10 cellular contexts compared by ENCODE assay signal in the genomic region with DNA sequence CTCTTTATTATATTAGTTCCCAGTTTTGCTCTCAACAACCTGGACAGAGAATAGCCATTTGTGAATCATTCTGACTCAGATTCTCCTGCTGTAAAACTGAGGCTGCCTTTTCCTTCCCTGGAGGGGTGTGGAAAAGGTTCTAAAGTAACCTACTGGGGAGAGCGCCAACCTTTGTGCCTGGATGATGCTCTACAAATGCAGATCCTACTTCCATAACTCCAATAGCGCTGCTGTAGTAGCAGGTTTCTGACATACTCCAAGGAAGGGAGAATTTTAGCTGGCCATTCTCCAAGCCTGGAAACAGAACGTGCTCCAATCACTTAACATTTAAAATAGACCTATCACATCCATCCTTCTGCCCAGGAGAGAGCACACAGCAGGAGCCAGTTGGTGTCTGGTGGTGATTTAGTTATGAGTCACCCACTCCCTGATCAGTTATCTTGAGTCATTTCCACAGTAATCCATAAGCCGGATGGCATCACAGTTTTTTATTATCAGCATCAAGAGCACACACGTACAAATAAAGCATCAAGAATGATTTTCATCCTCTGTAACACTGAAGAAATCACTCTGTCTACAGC. TPM values are rescaled to one million over a fixed set of nuclear protein-coding genes. Genes with fewer than 3 reads are reported as not detected.
A peak's percentile ranks its signal among the peaks of the same experiment; 100 is the strongest.
DNase-seq lines count a peak whose midpoint lies in the region; ATAC-seq, FAIRE-seq and TF ChIP-seq lines count a peak whose summit lies in the region.
"Had no signal": no experiment of that assay in that cellular context is flagged by ENCODE, and none has a peak within 500 bp of the region (broad histone marks: within the 10 kb centered on the region; RNA-seq: fewer than 3 reads in every experiment).

No MANE protein-coding gene starts in this region.

- no peak for ATAC-seq in GM18858 (IDR thresholded peaks at IDR 0.05; ENCODE audit: unreplicated experiment)

- no peak for TF ChIP-seq CTCF in bronchial epithelial cell (IDR thresholded peaks at IDR 0.05; ENCODE audit: insufficient read depth, low read length, severe bottlenecking)
- no peak for TF ChIP-seq CTCF in osteoblast (IDR thresholded peaks at IDR 0.05; ENCODE audit: extremely low read depth, low read depth, low read length)

- no peak overlapping the region for H3K4me3 ChIP-seq in bronchial epithelial cell (ENCODE audit: low read depth, low read length)
- H3K4me3 ChIP-seq in osteoblast (ENCODE audit: insufficient read depth, low read length) = peak overlapping the region; percentile 21
- H3K4me3 ChIP-seq: heart left ventricle had no signal

- peak overlapping the region; percentile 67 for H3K4me2 ChIP-seq in osteoblast (ENCODE audit: insufficient read depth, low read length)

- no peak overlapping the region for H2AFZ ChIP-seq in osteoblast (ENCODE audit: low read length)
- H2AFZ ChIP-seq: parathyroid adenoma had no signal

- H3K27me3 ChIP-seq in bronchial epithelial cell (ENCODE audit: control insufficient read depth, insufficient read depth, low read length) = no peaks in the 10 kb centered on the region
- H3K27me3 ChIP-seq in osteoblast (ENCODE audit: insufficient read depth, low read length) = no peaks in the 10 kb centered on the region
- H3K27me3 ChIP-seq: heart left ventricle had no signal

- H3K27ac ChIP-seq in osteoblast (ENCODE audit: low read depth, low read length) = peak overlapping the region; percentile 55
- H3K27ac ChIP-seq: heart left ventricle, parathyroid adenoma had no signal

- FAIRE-seq in bronchial epithelial cell (lab: Jason Lieb, UNC) = peak; percentile 96

- no peaks in the 10 kb centered on the region for H4K20me1 ChIP-seq in osteoblast (ENCODE audit: insufficient read depth, low read length)

- H3K36me3 ChIP-seq in bronchial epithelial cell (ENCODE audit: control insufficient read depth, insufficient read depth, low read length) = no peaks in the 10 kb centered on the region
- no peaks in the 10 kb centered on the region for H3K36me3 ChIP-seq in osteoblast (ENCODE audit: insufficient read depth, low read length)
- H3K36me3 ChIP-seq: heart left ventricle had no signal

- H3K79me2 ChIP-seq in osteoblast (ENCODE audit: insufficient read depth, low read length) = no peaks in the 10 kb centered on the region
- H3K79me2 ChIP-seq: parathyroid adenoma had no signal

- H3K4me1 ChIP-seq in osteoblast (ENCODE audit: insufficient read depth, low read length) = peaks cover 19% of the 10 kb centered on the region
- H3K4me1 ChIP-seq: parathyroid adenoma had no signal

- DNase-seq in GM03348 (ENCODE audit: low spot score) (peak; percentile 64), NCI-H2171 (lab: John Stamatoyannopoulos, UW) (peak; percentile 11), bronchial epithelial cell (ENCODE audit: low read depth) (peak; percentile 95), osteoblast (ENCODE audit: insufficient read length, low spot score, missing footprints) (peak; percentile 77), NCI-H1930 (lab: John Stamatoyannopoulos, UW) (no peak), middle frontal gyrus (ENCODE audit: extremely low spot score, low spot score) (no peak)
- DNase-seq: heart left ventricle, substantia nigra had no signal

- no peaks in the 10 kb centered on the region for H3K9me3 ChIP-seq in osteoblast (ENCODE audit: low read depth, low read length)
- H3K9me3 ChIP-seq: heart left ventricle had no signal

RNA-seq across cellular contexts. Expression of a gene that starts 38.3 kb away (rescaled TPM):
- total RNA-seq in bronchial epithelial cell = under 0.01 TPM in 2 replicates
- total RNA-seq in osteoblast = 0.36 and 0.59 TPM in 2 replicates

Comparison
In these comparisons a context has a peak if more than half of its experiments do, and no peak if none do; other contexts are left out.
1. DNase-seq: peak in GM03348 (single experiment), NCI-H2171 (single experiment), bronchial epithelial cell (single experiment) and osteoblast (single experiment); none in NCI-H1930 (0 of 2) and middle frontal gyrus (single experiment).